1 cellular context compared by ENCODE assay signal in the genomic region with DNA sequence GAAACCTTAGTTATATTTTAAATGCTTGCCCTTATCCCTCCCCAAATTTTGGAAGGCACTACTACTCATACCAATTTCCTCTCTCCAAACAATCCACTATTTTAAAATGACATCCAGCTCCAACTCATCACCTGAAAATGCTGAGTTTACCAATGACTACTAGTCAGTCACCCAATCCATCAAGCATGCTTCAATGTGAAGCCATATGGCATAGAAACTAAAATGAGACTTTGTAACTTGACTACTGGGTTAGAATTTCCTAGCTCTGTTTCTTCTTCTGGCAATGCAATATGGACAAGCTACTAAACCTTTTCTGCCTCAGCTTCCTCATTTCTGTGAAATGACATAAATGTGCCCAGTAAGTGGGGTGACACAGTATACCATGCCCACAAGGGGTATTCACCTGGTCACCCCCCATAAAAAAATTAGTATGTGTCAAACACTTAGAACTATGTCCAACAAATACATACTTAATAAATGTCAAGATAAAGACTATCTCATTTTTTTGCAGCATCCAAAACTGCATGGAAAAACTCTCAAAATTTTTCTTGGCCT.
TF ChIP-seq lines count a peak whose summit lies in the region.

No MANE protein-coding gene starts in this region.

TF ChIP-seq in GM12878, 131 proteins besides CTCF, POLR2A, EP300 and RAD21:
- no peak for TF ChIP-seq ZNF384 (IDR thresholded peaks at IDR 0.05; ENCODE audit: borderline replicate concordance, low read depth, low read length)
- no peak for TF ChIP-seq WRNIP1 (IDR thresholded peaks at IDR 0.05; ENCODE audit: borderline replicate concordance, low read depth, low read length)
- TF ChIP-seq, protein P1, sequence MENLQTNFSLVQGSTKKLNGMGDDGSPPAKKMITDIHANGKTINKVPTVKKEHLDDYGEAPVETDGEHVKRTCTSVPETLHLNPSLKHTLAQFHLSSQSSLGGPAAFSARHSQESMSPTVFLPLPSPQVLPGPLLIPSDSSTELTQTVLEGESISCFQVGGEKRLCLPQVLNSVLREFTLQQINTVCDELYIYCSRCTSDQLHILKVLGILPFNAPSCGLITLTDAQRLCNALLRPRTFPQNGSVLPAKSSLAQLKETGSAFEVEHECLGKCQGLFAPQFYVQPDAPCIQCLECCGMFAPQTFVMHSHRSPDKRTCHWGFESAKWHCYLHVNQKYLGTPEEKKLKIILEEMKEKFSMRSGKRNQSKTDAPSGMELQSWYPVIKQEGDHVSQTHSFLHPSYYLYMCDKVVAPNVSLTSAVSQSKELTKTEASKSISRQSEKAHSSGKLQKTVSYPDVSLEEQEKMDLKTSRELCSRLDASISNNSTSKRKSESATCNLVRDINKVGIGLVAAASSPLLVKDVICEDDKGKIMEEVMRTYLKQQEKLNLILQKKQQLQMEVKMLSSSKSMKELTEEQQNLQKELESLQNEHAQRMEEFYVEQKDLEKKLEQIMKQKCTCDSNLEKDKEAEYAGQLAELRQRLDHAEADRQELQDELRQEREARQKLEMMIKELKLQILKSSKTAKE (IDR thresholded peaks at IDR 0.05; ENCODE audit: low read depth, poor library complexity, severe bottlenecking) = no peak
TF ChIP-seq in GM12878: peak in this region for 0.
